In genomic region chr11:27930946-27931345, GRCh38 we compare ENCODE assay signal across 24 cellular contexts.
"Had no signal": no experiment of that assay in that cellular context is flagged by ENCODE, and none has a peak within 500 bp of the region (broad histone marks: within the 10 kb centered on the region; RNA-seq: fewer than 3 reads in every experiment).

No MANE protein-coding gene starts in this region.

- H3K27me3 ChIP-seq: left lung, pancreas, right atrium auricular region, right lobe of liver, tibial nerve, upper lobe of left lung, vagina had no signal

- H3K27ac ChIP-seq: left lung, lower lobe of right lung, pancreas, psoas muscle, right atrium auricular region, right lobe of liver, tibial nerve, upper lobe of left lung, vagina had no signal

- H3K36me3 ChIP-seq: left lung, lower lobe of right lung, pancreas, right atrium auricular region, right lobe of liver, tibial nerve, upper lobe of left lung, vagina had no signal

- H3K4me1 ChIP-seq: left lung, lower lobe of right lung, psoas muscle, right atrium auricular region, right lobe of liver, tibial nerve, upper lobe of left lung, vagina had no signal

- H3K4me3 ChIP-seq: left lung, lower lobe of right lung, pancreas, psoas muscle, right atrium auricular region, right lobe of liver, smooth muscle cell, tibial nerve, upper lobe of left lung, vagina had no signal

- ATAC-seq: left colon; left lung; lower lobe of right lung; naive thymus-derived CD8-positive, alpha-beta T cell; pancreas; psoas muscle; right lobe of liver; stimulated activated memory B cell treated with anti-CD40 and anti-IgM and Interleukin-4, amounts not matched to agents 10 μg/mL and 1 μg/mL and 100 μg/mL, for 72 hours; stimulated activated naive CD8-positive, alpha-beta T cell treated with anti-CD3 and anti-CD28 coated beads, Interleukin-15, amount 100 ng/mL, for 72 hours had no signal

- DNase-seq: hypothalamus; immature natural killer cell; kidney; left colon; left lung; lower lobe of right lung; naive thymus-derived CD8-positive, alpha-beta T cell; nucleus accumbens; pancreas; psoas muscle; right lobe of liver; stimulated activated CD4-positive, alpha-beta T cell treated with anti-CD3 and anti-CD28 coated beads, Interleukin-1b, Interleukin-23, amount 100 ng/mL, for 48 hours; stimulated activated CD4-positive, alpha-beta T cell treated with anti-CD3 and anti-CD28 coated beads, Interleukin-2, amount 100 ng/mL, for 48 hours; stimulated activated CD4-positive, alpha-beta T cell treated with anti-CD3 and anti-CD28 coated beads, Interleukin-4, amount 100 ng/mL, for 4 hours; stimulated activated CD8-positive, alpha-beta memory T cell treated with anti-CD3 and anti-CD28 coated beads, Interleukin-4, amount 100 ng/mL, for 48 hours; stimulated activated naive CD4-positive, alpha-beta T cell treated with Interleukin-2 at 50 U/mL for 16 hours; stimulated activated naive CD8-positive, alpha-beta T cell treated with anti-CD3 and anti-CD28 coated beads, Interleukin-15, amount 100 ng/mL, for 72 hours; substantia nigra; upper lobe of left lung had no signal

- H3K4me2 ChIP-seq: smooth muscle cell had no signal

- H3K9me3 ChIP-seq: left lung, lower lobe of right lung, pancreas, psoas muscle, right atrium auricular region, right lobe of liver, tibial nerve, upper lobe of left lung, vagina had no signal
